ENCODE assay signal across 8 cellular contexts in the genomic region with DNA sequence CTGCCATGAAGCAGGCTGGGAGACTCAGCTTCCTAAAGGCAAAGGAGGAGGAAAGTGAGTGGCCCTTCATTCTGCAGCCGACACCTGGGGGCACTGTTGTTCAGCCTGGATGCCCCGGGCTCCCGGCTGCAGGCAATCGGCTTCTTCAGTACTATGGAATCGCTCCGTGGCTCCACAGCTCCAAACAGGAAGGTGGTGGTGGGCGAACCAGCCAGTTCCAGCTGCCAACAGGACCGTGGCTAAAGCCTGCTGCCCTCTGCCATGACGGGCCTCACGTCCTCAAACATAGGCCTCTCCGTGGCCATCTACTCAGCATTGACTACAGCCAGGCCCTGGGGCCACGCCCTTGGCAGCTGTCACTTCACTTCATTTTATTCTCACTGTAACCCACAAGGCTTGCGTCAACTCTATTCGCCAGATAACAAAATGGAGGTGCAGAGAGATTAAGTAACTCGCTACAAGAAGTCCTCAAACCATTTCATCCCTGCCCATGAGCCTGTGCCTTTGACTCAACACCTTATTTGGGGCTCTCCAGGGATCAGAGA. TPM values are rescaled to one million over a fixed set of nuclear protein-coding genes. Genes with fewer than 3 reads are reported as not detected.
DNase-seq lines count a peak whose midpoint lies in the region; ATAC-seq lines count a peak whose summit lies in the region.

No MANE protein-coding gene starts in this region.

- POLR2A ChIA-PET in T-cell (lab: Charles Lee): interaction anchor here in 1 of 2 donors (0.5 kb wide), 1 partner anchor 80 kb away, joined by 3 read pairs; no protein-coding TSS in a partner anchor

- ATAC-seq in GM21390 (IDR thresholded peaks at IDR 0.05; ENCODE audit: unreplicated experiment) (peak; percentile 38), T-cell (replicated peaks in 1 of 4) (peak; percentile 48 to 77 (median 64))

- peak overlapping the region; percentile 64 for H3K4me3 ChIP-seq in adipocyte (ENCODE audit: low read length)

- H3K9me3 Mint-ChIP-seq in T-cell: peaks cover 6 to 11% (median 7%) of the 10 kb centered on the region in 3 donors

- no peaks in the 10 kb centered on the region for H3K4me1 ChIP-seq in adipocyte (ENCODE audit: control insufficient read depth, insufficient read depth, low read length)

- H3K4me3 Mint-ChIP-seq in T-cell: peak overlapping the region in 2 of 3 donors; percentile 14 to 18

- H3K27me3 Mint-ChIP-seq in T-cell: peaks cover 43% of the 10 kb centered on the region in 2 donors

- CTCF ChIA-PET in T-cell (lab: Charles Lee): interaction anchor here (1.4 to 1.6 kb wide), 2 partner anchors 333 to 334 kb away, joined by 5 to 7 read pairs; no protein-coding TSS in a partner anchor

- H3K9me3 ChIP-seq in adipocyte (ENCODE audit: control insufficient read depth, low read length): peaks cover 8% of the 10 kb centered on the region

- peaks cover 7% of the 10 kb centered on the region for H3K36me3 Mint-ChIP-seq in T-cell

- peaks cover 76% of the 10 kb centered on the region for H3K27me3 ChIP-seq in adipocyte (replicated peaks; ENCODE audit: control insufficient read depth, insufficient read depth, low read length)

- H3K9ac ChIP-seq in adipocyte (ENCODE audit: low read length): no peak overlapping the region

- DNase-seq in CD1c-positive myeloid dendritic cell (ENCODE audit: extremely low spot score) (peak; percentile 56), NAMALWA (ENCODE audit: low spot score) (peak; percentile 78), T-cell (peak in 32 of 34 experiments; percentile 13 to 57 (median 40)), adipocyte (ENCODE audit: low read depth) (peak; percentile 30), iPS-NIHi7 (ENCODE audit: extremely low spot score) (peak; percentile 86), DMS79 treated with DMSO at 0.1 percent for 48 hours (lab: John Stamatoyannopoulos, UW) (no peak)
- DNase-seq in stimulated activated CD4-positive, alpha-beta T cell treated with anti-CD3 and anti-CD28 coated beads, Interleukin-2, amount 100 ng/mL, for 4 hours (ENCODE audit: low read depth): peak; percentile 41

- H3K36me3 ChIP-seq in adipocyte (ENCODE audit: control insufficient read depth, insufficient read depth, low read length, severe bottlenecking): no peaks in the 10 kb centered on the region

- H3K4me1 Mint-ChIP-seq in T-cell: peaks cover 4 to 14% (median 7%) of the 10 kb centered on the region in 3 donors

- no peak overlapping the region for H3K27ac Mint-ChIP-seq in T-cell

RNA-seq across cellular contexts. Expression of a gene that starts 38.1 kb away (rescaled TPM):
- total RNA-seq in T-cell: 10 to 100 TPM in 1 of 5 donors, 1 to 10 TPM in 4; 1.7 to 12.4 (median 4.4) TPM
